Comparison of ENCODE assay signal across 9 cellular contexts in the genomic region with DNA sequence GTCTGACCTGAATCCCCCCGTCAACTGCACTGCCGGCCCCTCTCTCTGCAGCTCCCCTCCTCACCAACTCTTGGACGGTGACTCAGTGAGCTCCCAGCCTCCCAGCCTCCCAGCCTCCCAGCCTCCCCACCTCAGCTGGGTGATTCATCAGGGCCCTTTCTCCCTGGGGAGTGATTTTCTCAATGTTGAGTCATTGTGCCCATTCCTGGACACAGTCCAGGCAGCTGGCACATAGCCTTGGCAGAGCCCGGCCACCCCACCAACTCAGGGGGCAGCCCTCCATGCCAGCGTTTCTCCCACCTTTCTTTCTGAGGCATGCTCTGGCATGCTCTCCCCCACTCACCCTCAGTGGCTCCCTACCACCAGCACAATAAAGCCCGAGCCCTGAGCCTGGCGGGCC. TPM values are rescaled to one million over a fixed set of nuclear protein-coding genes. Genes with fewer than 3 reads are reported as not detected.
DNase-seq lines count a peak whose midpoint lies in the region; ATAC-seq and TF ChIP-seq lines count a peak whose summit lies in the region.
"Had no signal": no experiment of that assay in that cellular context is flagged by ENCODE, and none has a peak within 500 bp of the region (broad histone marks: within the 10 kb centered on the region; RNA-seq: fewer than 3 reads in every experiment).

No MANE protein-coding gene starts in this region.

- H3K27ac ChIP-seq in MM.1S (ENCODE audit: low read length) (no peak overlapping the region), prostate gland (no peak overlapping the region)

- no peaks in the 10 kb centered on the region for H3K9me3 Mint-ChIP-seq in central memory CD8-positive, alpha-beta T cell
- H3K9me3 Mint-ChIP-seq: activated naive CD4-positive, alpha-beta T cell treated with anti-CD3 and anti-CD28 coated beads, Interleukin-2, amount 10 ng/mL, durations not matched to agents 7 days and 5 days had no signal

- H3K36me3 Mint-ChIP-seq in central memory CD8-positive, alpha-beta T cell (ENCODE audit: insufficient read depth) = peaks cover 4% of the 10 kb centered on the region
- H3K36me3 Mint-ChIP-seq: activated naive CD4-positive, alpha-beta T cell treated with anti-CD3 and anti-CD28 coated beads, Interleukin-2, amount 10 ng/mL, durations not matched to agents 7 days and 5 days had no signal

- ATAC-seq in central memory CD8-positive, alpha-beta T cell (replicated peaks; ENCODE audit: extremely low read depth, poor library complexity, severe bottlenecking) = no peak
- no peak for ATAC-seq in GM21515 (IDR thresholded peaks at IDR 0.05; ENCODE audit: unreplicated experiment)

- no peak overlapping the region; the same call in 1 of the 2 replicates for H3K4me3 ChIP-seq in MM.1S (ENCODE audit: low read length)
- H3K4me3 ChIP-seq in prostate gland = no peak overlapping the region

- peak; percentile 45 for DNase-seq in EH (ENCODE audit: low read depth)
- DNase-seq in MM.1S = no peak
- no peak for DNase-seq in central memory CD8-positive, alpha-beta T cell (ENCODE audit: low spot score in 2 of 2)
- DNase-seq in occipital lobe (lab: John Stamatoyannopoulos, UW) = peak; percentile 75
- DNase-seq in prostate gland (ENCODE audit: low spot score) = no peak
- DNase-seq in NOMO-1 treated with dmso at 0.1 percent for 144 hours (lab: John Stamatoyannopoulos, UW; ENCODE audit: unreplicated experiment) = no peak

- H3K9me3 ChIP-seq in MM.1S (replicated peaks; ENCODE audit: insufficient read depth, low read length) (no peaks in the 10 kb centered on the region), prostate gland (no peaks in the 10 kb centered on the region)
- H3K9me3 ChIP-seq: lower lobe of right lung had no signal

- no peak overlapping the region for H3K9ac ChIP-seq in MM.1S (ENCODE audit: low read length)

- TF ChIP-seq CTCF in MM.1S (IDR thresholded peaks at IDR 0.05; ENCODE audit: low read length) (no peak), prostate gland (IDR thresholded peaks at IDR 0.05) (no peak)

- peak overlapping the region; percentile 97; the same call in 1 of the 2 replicates for H3K4me2 ChIP-seq in MM.1S (ENCODE audit: low read depth, low read length)

- H3K36me3 ChIP-seq in MM.1S (replicated peaks; ENCODE audit: insufficient read depth, low read length) (no peaks in the 10 kb centered on the region), prostate gland (no peaks in the 10 kb centered on the region)
- H3K36me3 ChIP-seq: lower lobe of right lung had no signal

- peaks cover 32% of the 10 kb centered on the region for H3K27me3 ChIP-seq in MM.1S (replicated peaks; ENCODE audit: insufficient read depth, low read length)
- H3K27me3 ChIP-seq in prostate gland (replicated peaks; ENCODE audit: insufficient read depth) = peaks cover 2% of the 10 kb centered on the region

- H4K20me1 ChIP-seq in MM.1S (ENCODE audit: insufficient read depth, low read length) = no peaks in the 10 kb centered on the region

- no peak overlapping the region for H3K27ac Mint-ChIP-seq in central memory CD8-positive, alpha-beta T cell (ENCODE audit: low read depth)
- H3K27ac Mint-ChIP-seq: activated naive CD4-positive, alpha-beta T cell treated with anti-CD3 and anti-CD28 coated beads, Interleukin-2, amount 10 ng/mL, durations not matched to agents 7 days and 5 days had no signal

- no peaks in the 10 kb centered on the region for H3K9me2 ChIP-seq in MM.1S (replicated peaks; ENCODE audit: insufficient read depth, low read length)

- H3K4me1 Mint-ChIP-seq in central memory CD8-positive, alpha-beta T cell = no peaks in the 10 kb centered on the region

- peak overlapping the region; percentile 17; the same call in 1 of the 2 replicates for H2AFZ ChIP-seq in MM.1S (ENCODE audit: low read length)

- no peaks in the 10 kb centered on the region for H3K79me2 ChIP-seq in MM.1S (ENCODE audit: low read length)

- H3F3A ChIP-seq in MM.1S (ENCODE audit: insufficient read depth, low read length) = no peaks in the 10 kb centered on the region

- TF ChIP-seq POLR2A in prostate gland (IDR thresholded peaks at IDR 0.05) = no peak

- H3K4me1 ChIP-seq in MM.1S (ENCODE audit: low read length) (no peaks in the 10 kb centered on the region), prostate gland (replicated peaks) (no peaks in the 10 kb centered on the region)

- intact Hi-C loops in prostate gland (cut with DNase I) = loop anchor here (2.0 kb wide), 1 partner anchor 45 kb away; no protein-coding TSS in a partner anchor

- peak overlapping the region; percentile 65 for H3K4me3 Mint-ChIP-seq in central memory CD8-positive, alpha-beta T cell
- H3K4me3 Mint-ChIP-seq: activated naive CD4-positive, alpha-beta T cell treated with anti-CD3 and anti-CD28 coated beads, Interleukin-2, amount 10 ng/mL, durations not matched to agents 7 days and 5 days had no signal

- 64% methylated on average over 7 of the region's 7 CpGs for WGBS in prostate gland

- no peaks in the 10 kb centered on the region for H3K27me3 Mint-ChIP-seq in central memory CD8-positive, alpha-beta T cell

RNA-seq across cellular contexts. Expression of a gene that starts 30.7 kb away (rescaled TPM):
- total RNA-seq in occipital lobe (78.3 TPM), prostate gland (10 to 100 TPM; 24.2 to 47.7 TPM)

Comparison
In these comparisons a context has a peak if more than half of its experiments do, and no peak if none do; other contexts are left out.
1. DNase-seq: peak in EH (single experiment) and occipital lobe (single experiment); none in MM.1S (single experiment), central memory CD8-positive, alpha-beta T cell (0 of 2), prostate gland (single experiment) and NOMO-1 treated with dmso at 0.1 percent for 144 hours (single experiment).